In the genomic region with DNA sequence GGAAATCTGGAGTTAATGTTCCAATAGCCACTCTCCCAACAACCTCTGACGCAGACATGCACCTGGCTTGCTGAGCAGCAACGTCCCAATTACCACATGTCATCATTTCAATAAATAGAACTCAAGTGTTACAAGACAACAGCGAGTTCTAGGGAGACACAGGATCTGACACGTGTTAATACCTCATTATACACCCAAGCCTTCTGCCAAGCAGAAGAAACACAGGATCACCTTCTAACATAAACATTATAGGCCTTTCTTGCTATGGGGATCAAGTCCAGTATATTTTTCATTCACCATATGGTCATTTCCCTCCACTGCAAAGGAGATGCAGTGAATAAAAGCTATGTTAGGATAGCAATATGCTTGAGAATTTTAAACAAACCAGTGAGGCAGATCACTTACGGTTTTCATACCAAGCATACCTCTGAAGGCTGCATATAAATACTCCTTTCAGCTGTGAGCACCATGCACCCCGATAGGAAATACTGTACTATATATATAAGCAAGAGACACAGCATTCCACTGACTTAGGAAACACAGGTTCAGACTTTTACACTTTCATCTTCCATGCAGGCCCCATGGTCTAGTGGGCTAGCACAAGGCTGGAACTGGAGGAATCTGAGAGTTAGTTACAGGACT, we compare ENCODE assay signal across 13 cellular contexts.
DNase-seq lines count a peak whose midpoint lies in the region; ATAC-seq and TF ChIP-seq lines count a peak whose summit lies in the region.
"Had no signal": no experiment of that assay in that cellular context is flagged by ENCODE, and none has a peak within 500 bp of the region (broad histone marks: within the 10 kb centered on the region; RNA-seq: fewer than 3 reads in every experiment).

No MANE protein-coding gene starts in this region.

- H3K79me2 ChIP-seq in SK-N-SH (ENCODE audit: insufficient read depth) = no peaks in the 10 kb centered on the region

- H3K4me3 ChIP-seq in SK-N-SH (ENCODE audit: low read depth in 2 of 2, low read length in 1 of 2) (no peak overlapping the region), left ventricle myocardium inferior (peak overlapping the region; percentile 7), vagina (no peak overlapping the region)
- H3K4me3 ChIP-seq: thoracic aorta had no signal

- H3K36me3 Mint-ChIP-seq in activated CD8-positive, alpha-beta T cell treated with anti-CD3 and anti-CD28 coated beads, Interleukin-2, amount 10 ng/mL, durations not matched to agents 7 days and 5 days (ENCODE audit: low read depth) = no peaks in the 10 kb centered on the region

- no peak overlapping the region for H3K4me3 Mint-ChIP-seq in activated CD8-positive, alpha-beta T cell treated with anti-CD3 and anti-CD28 coated beads, Interleukin-2, amount 10 ng/mL, durations not matched to agents 7 days and 5 days

- H3K27me3 ChIP-seq in SK-N-SH (ENCODE audit: insufficient read depth) = no peaks in the 10 kb centered on the region
- no peaks in the 10 kb centered on the region for H3K27me3 ChIP-seq in left ventricle myocardium inferior (ENCODE audit: low read depth)
- H3K27me3 ChIP-seq in vagina = no peaks in the 10 kb centered on the region

- H3K4me2 ChIP-seq in SK-N-SH = no peak overlapping the region

- no peak overlapping the region for H3K27ac ChIP-seq in SK-N-SH (ENCODE audit: low read depth in 2 of 2, low read length in 1 of 2)
- H3K27ac ChIP-seq in left ventricle myocardium inferior (replicated peaks) = peak overlapping the region; percentile 91
- peak overlapping the region; percentile 21 for H3K27ac ChIP-seq in vagina
- H3K27ac ChIP-seq: 22Rv1, thoracic aorta had no signal

- ATAC-seq in activated CD8-positive, alpha-beta T cell treated with anti-CD3 and anti-CD28 coated beads, Interleukin-2, amount 10 ng/mL, durations not matched to agents 7 days and 5 days = no peak

- WGBS in SK-N-SH (ENCODE audit: low lambda C conversion rate) = 81% methylated on average over 6 of the region's 6 CpGs

- no peaks in the 10 kb centered on the region for H3K27me3 Mint-ChIP-seq in activated CD8-positive, alpha-beta T cell treated with anti-CD3 and anti-CD28 coated beads, Interleukin-2, amount 10 ng/mL, durations not matched to agents 7 days and 5 days (ENCODE audit: low read depth)

- H3K27ac Mint-ChIP-seq in activated CD8-positive, alpha-beta T cell treated with anti-CD3 and anti-CD28 coated beads, Interleukin-2, amount 10 ng/mL, durations not matched to agents 7 days and 5 days = no peak overlapping the region

- no peak overlapping the region for H3K9ac ChIP-seq in SK-N-SH

- H3K9me3 Mint-ChIP-seq in activated CD8-positive, alpha-beta T cell treated with anti-CD3 and anti-CD28 coated beads, Interleukin-2, amount 10 ng/mL, durations not matched to agents 7 days and 5 days (ENCODE audit: insufficient read depth) = no peaks in the 10 kb centered on the region

- TF ChIP-seq RAD21 in SK-N-SH (IDR thresholded peaks at IDR 0.05; ENCODE audit: low read length) = no peak

- POLR2A ChIA-PET in SK-N-SH (lab: Yijun Ruan, JAX) = no interaction called here
- POLR2A ChIA-PET in activated CD8-positive, alpha-beta T cell treated with anti-CD3 and anti-CD28 coated beads, Interleukin-2, amount 10 ng/mL, durations not matched to agents 7 days and 5 days (lab: Charles Lee) = no interaction called here

- H3K36me3 ChIP-seq in SK-N-SH (replicated peaks in 1 of 2; ENCODE audit: control insufficient read depth in 1 of 2, insufficient read depth in 2 of 2, low read length in 1 of 2) (no peaks in the 10 kb centered on the region), left ventricle myocardium inferior (no peaks in the 10 kb centered on the region), vagina (peaks cover 0 to 3% of the 10 kb centered on the region in 2 donors)
- H3K36me3 ChIP-seq: thoracic aorta had no signal

- H3K9me3 ChIP-seq in SK-N-SH (no peaks in the 10 kb centered on the region), left ventricle myocardium inferior (replicated peaks) (no peaks in the 10 kb centered on the region), vagina (no peaks in the 10 kb centered on the region)
- H3K9me3 ChIP-seq: thoracic aorta had no signal

- DNase-seq in DMS79 treated with DMSO at 0.1 percent for 48 hours (lab: John Stamatoyannopoulos, UW) (peak; percentile 3), DMS79 (lab: John Stamatoyannopoulos, UW) (no peak), SK-N-SH (no peak), left ventricle myocardium inferior (peak; percentile 26), vagina (ENCODE audit: extremely low spot score in 2 of 2) (no peak)
- no peak for DNase-seq in stimulated activated CD4-positive, alpha-beta T cell treated with anti-CD3 and anti-CD28 coated beads, Interleukin-12 subunit alpha, Interleukin-12 subunit beta, amount 100 ng/mL, for 4 hours
- no peak for DNase-seq in activated naive CD4-positive, alpha-beta T cell treated with anti-CD3 and anti-CD28 coated beads, Interleukin-2, amount 50 U/mL, for 16 hours
- no peak for DNase-seq in activated CD8-positive, alpha-beta T cell treated with anti-CD3 and anti-CD28 coated beads, Interleukin-2, amount 10 ng/mL, durations not matched to agents 7 days and 5 days
- DNase-seq: DND-41; nucleus accumbens; stimulated activated CD4-positive, alpha-beta T cell treated with anti-CD3 and anti-CD28 coated beads, Interleukin-4, amount 100 ng/mL, for 4 hours had no signal

- intact Hi-C loops in left ventricle myocardium inferior (cut with micrococcal nuclease) (no loop called here), vagina (cut with DNase I) (no loop called here)

- H2AFZ ChIP-seq in SK-N-SH (ENCODE audit: low read depth) = no peak overlapping the region

- CTCF ChIA-PET in SK-N-SH (lab: Yijun Ruan, JAX) = interaction anchor here (0.8 to 7.2 kb wide), 9 partner anchors 11 to 87 kb away, joined by 3 to 100 read pairs (median 3); no protein-coding TSS in a partner anchor
- CTCF ChIA-PET in activated CD8-positive, alpha-beta T cell treated with anti-CD3 and anti-CD28 coated beads, Interleukin-2, amount 10 ng/mL, durations not matched to agents 7 days and 5 days (lab: Charles Lee) = interaction anchor here (0.9 to 2.0 kb wide), 4 partner anchors 9 to 45 kb away, joined by 3 to 11 read pairs (median 4); no protein-coding TSS in a partner anchor

- no peak for TF ChIP-seq POLR2A in vagina (IDR thresholded peaks at IDR 0.05)

- no peaks in the 10 kb centered on the region for H3F3A ChIP-seq in SK-N-SH (replicated peaks; ENCODE audit: insufficient read depth)

- H4K20me1 ChIP-seq in SK-N-SH (ENCODE audit: insufficient read depth) = no peaks in the 10 kb centered on the region

- no peaks in the 10 kb centered on the region for H3K9me2 ChIP-seq in SK-N-SH

- TF ChIP-seq CTCF in SK-N-SH (IDR thresholded peaks at IDR 0.05) = no peak
- no peak for TF ChIP-seq CTCF in left ventricle myocardium inferior (IDR thresholded peaks at IDR 0.05; ENCODE audit: borderline replicate concordance)
- no peak for TF ChIP-seq CTCF in vagina (IDR thresholded peaks at IDR 0.05)

- H3K4me1 Mint-ChIP-seq in activated CD8-positive, alpha-beta T cell treated with anti-CD3 and anti-CD28 coated beads, Interleukin-2, amount 10 ng/mL, durations not matched to agents 7 days and 5 days (ENCODE audit: low read depth) = no peaks in the 10 kb centered on the region

- no peak for TF ChIP-seq EP300 in SK-N-SH (IDR thresholded peaks at IDR 0.05; ENCODE audit: borderline replicate concordance in 1 of 2, low read depth in 1 of 2, low read length in 1 of 2)

- H3K4me1 ChIP-seq in SK-N-SH (ENCODE audit: control insufficient read depth in 1 of 2, insufficient read depth in 2 of 2, low read depth in 1 of 2, low read length in 1 of 2) = peaks cover 4 to 5% of the 10 kb centered on the region in 2 experiments; a peak in 2 of 4 replicates
- H3K4me1 ChIP-seq in left ventricle myocardium inferior = peaks cover 69% of the 10 kb centered on the region
- peaks cover 44% of the 10 kb centered on the region for H3K4me1 ChIP-seq in vagina

TF ChIP-seq in SK-N-SH, 30 proteins besides CTCF, POLR2A, EP300 and RAD21:
- TF ChIP-seq, protein P1, sequence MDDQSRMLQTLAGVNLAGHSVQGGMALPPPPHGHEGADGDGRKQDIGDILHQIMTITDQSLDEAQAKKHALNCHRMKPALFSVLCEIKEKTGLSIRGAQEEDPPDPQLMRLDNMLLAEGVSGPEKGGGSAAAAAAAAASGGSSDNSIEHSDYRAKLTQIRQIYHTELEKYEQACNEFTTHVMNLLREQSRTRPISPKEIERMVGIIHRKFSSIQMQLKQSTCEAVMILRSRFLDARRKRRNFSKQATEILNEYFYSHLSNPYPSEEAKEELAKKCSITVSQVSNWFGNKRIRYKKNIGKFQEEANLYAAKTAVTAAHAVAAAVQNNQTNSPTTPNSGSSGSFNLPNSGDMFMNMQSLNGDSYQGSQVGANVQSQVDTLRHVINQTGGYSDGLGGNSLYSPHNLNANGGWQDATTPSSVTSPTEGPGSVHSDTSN (IDR thresholded peaks at IDR 0.05) = no peak
- TF ChIP-seq EZH2phosphoT487 (IDR thresholded peaks at IDR 0.05; ENCODE audit: borderline replicate concordance, low read depth) = no peak
- peak; percentile 13; the same call in 1 of the 2 replicates for TF ChIP-seq TCF12 (IDR thresholded peaks at IDR 0.05)
- no peak for TF ChIP-seq FOXJ3 (CRISPR knock-in tag; IDR thresholded peaks at IDR 0.05)
- no peak for TF ChIP-seq GABPA (IDR thresholded peaks at IDR 0.05; ENCODE audit: low read depth)
- TF ChIP-seq MEF2A (IDR thresholded peaks at IDR 0.05; ENCODE audit: borderline replicate concordance, low read depth) = no peak

Comparison
In these comparisons a context has a peak if more than half of its experiments do, and no peak if none do; other contexts are left out.
1. DNase-seq: peak in DMS79 treated with DMSO at 0.1 percent for 48 hours (single experiment) and left ventricle myocardium inferior (single experiment); none in DMS79 (single experiment), SK-N-SH (single experiment), vagina (0 of 2), stimulated activated CD4-positive, alpha-beta T cell treated with anti-CD3 and anti-CD28 coated beads, Interleukin-12 subunit alpha, Interleukin-12 subunit beta, amount 100 ng/mL, for 4 hours (single experiment), activated naive CD4-positive, alpha-beta T cell treated with anti-CD3 and anti-CD28 coated beads, Interleukin-2, amount 50 U/mL, for 16 hours (single experiment) and activated CD8-positive, alpha-beta T cell treated with anti-CD3 and anti-CD28 coated beads, Interleukin-2, amount 10 ng/mL, durations not matched to agents 7 days and 5 days (single experiment).
2. H3K27ac ChIP-seq: peak in left ventricle myocardium inferior (single experiment) and vagina (single experiment); none in SK-N-SH (0 of 2).